ENCODE assay signal across 17 cellular contexts in the genomic region with DNA sequence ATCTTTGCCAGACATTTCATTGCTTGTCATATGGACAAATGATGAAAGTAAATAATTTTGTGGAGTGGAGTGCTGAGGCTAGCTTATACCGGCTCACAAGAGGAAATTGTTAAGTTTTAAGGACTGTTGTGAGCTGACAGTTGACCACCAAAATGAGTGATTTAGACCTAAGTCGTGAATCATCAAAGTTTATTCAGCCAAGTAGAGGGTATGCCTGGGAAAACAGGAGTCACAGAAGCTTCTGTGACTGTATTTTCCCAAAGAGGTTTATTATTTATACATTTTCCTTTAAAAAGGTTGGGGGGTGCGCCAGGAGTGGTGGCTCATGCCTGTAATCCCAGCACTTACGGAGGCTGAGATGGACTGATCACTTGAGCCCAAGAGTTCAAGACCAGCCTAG.
"Had no signal": no experiment of that assay in that cellular context is flagged by ENCODE, and none has a peak within 500 bp of the region (broad histone marks: within the 10 kb centered on the region; RNA-seq: fewer than 3 reads in every experiment).

No MANE protein-coding gene starts in this region.

- H3K36me3 ChIP-seq: neural progenitor cell, pancreas, upper lobe of right lung had no signal

- H3K27me3 ChIP-seq: neural progenitor cell, pancreas, testis, upper lobe of right lung had no signal

- H3K9me3 ChIP-seq: pancreas, testis, upper lobe of right lung had no signal

- H3K4me1 ChIP-seq: neural progenitor cell, pancreas, testis, upper lobe of right lung had no signal

- H3K27ac ChIP-seq: neural progenitor cell, pancreas, testis, upper lobe of right lung had no signal

- H3K9ac ChIP-seq: neural progenitor cell had no signal

- H3K4me3 ChIP-seq: lung, neural progenitor cell, pancreas, testis, upper lobe of right lung had no signal

- ATAC-seq: activated T-helper 17 cell treated with anti-CD3 and anti-CD28 coated beads, Interleukin-2, amount 50 U/mL, for 72 hours; left cardiac atrium; pancreas; upper lobe of right lung had no signal

- DNase-seq: activated CD4-positive, alpha-beta T cell treated with anti-CD3 and anti-CD28 coated beads, Interleukin-2, amount 10 ng/mL, durations not matched to agents 7 days and 5 days; activated CD4-positive, CD25-positive, alpha-beta regulatory T cell; activated CD8-positive, alpha-beta memory T cell treated with anti-CD3 and anti-CD28 coated beads for 24 hours; activated naive CD4-positive, alpha-beta T cell treated with anti-CD3 and anti-CD28 coated beads, Interleukin-2, amount 10 ng/mL, durations not matched to agents 7 days and 5 days; dermis blood vessel endothelial cell; endodermal cell; glutamatergic neuron; left cardiac atrium; midbrain; pancreas; stimulated activated CD4-positive, alpha-beta T cell treated with anti-CD3 and anti-CD28 coated beads, Interleukin-4, amount 100 ng/mL, for 1 hour; stimulated activated CD8-positive, alpha-beta memory T cell treated with anti-CD3 and anti-CD28 coated beads, Interleukin-4, amount 100 ng/mL, for 48 hours; testis; upper lobe of right lung had no signal
